Comparison of ENCODE assay signal across 11 cellular contexts in genomic region chr21:42063206-42063577, GRCh38. TPM values are rescaled to one million over a fixed set of nuclear protein-coding genes. Genes with fewer than 3 reads are reported as not detected.
DNase-seq lines count a peak whose midpoint lies in the region; ATAC-seq and TF ChIP-seq lines count a peak whose summit lies in the region.
"Had no signal": no experiment of that assay in that cellular context is flagged by ENCODE, and none has a peak within 500 bp of the region (broad histone marks: within the 10 kb centered on the region; RNA-seq: fewer than 3 reads in every experiment).

No MANE protein-coding gene starts in this region.

- DNase-seq in NCI-H146 (lab: John Stamatoyannopoulos, UW) (peak; percentile 36), NCI-H146 treated with DMSO at 0.1 percent for 48 hours (lab: John Stamatoyannopoulos, UW; ENCODE audit: unreplicated experiment) (no peak), NCI-H1092 (lab: John Stamatoyannopoulos, UW) (peak; percentile 76), GM10248 (ENCODE audit: extremely low spot score) (no peak), sciatic nerve (ENCODE audit: low spot score) (no peak)
- peak; percentile 42 for DNase-seq in activated T-cell treated with anti-CD3 and anti-CD28 coated beads, Interleukin-2, amount 50 U/mL, for 24 hours

- H3K4me3 ChIP-seq in rectal smooth muscle tissue (ENCODE audit: low read length): peak overlapping the region; percentile 14
- H3K4me3 ChIP-seq: A549, cardiac muscle cell, SJSA1 had no signal

- POLR2A ChIA-PET in GM10248 (lab: Yijun Ruan, JAX): interaction anchor here (0.6 kb wide), 1 partner anchor 31 kb away, joined by 3 read pairs; no protein-coding TSS in a partner anchor

- peaks cover 48% of the 10 kb centered on the region for H3K4me1 Mint-ChIP-seq in activated T-cell treated with anti-CD3 and anti-CD28 coated beads, Interleukin-2, amount 50 U/mL, for 24 hours (ENCODE audit: low read depth)

- peak overlapping the region; percentile 68 for H3K4me3 Mint-ChIP-seq in activated T-cell treated with anti-CD3 and anti-CD28 coated beads, Interleukin-2, amount 50 U/mL, for 24 hours

- no peak overlapping the region for H3K27ac ChIP-seq in rectal smooth muscle tissue (ENCODE audit: low read depth, low read length)
- H3K27ac ChIP-seq: A549, cardiac muscle cell, SJSA1 had no signal

- no peak for ATAC-seq in sciatic nerve
- ATAC-seq in HG03095 (IDR thresholded peaks at IDR 0.05; ENCODE audit: unreplicated experiment): no peak
- ATAC-seq: A549 had no signal

- peak overlapping the region; percentile 29 for H3K27ac Mint-ChIP-seq in activated T-cell treated with anti-CD3 and anti-CD28 coated beads, Interleukin-2, amount 50 U/mL, for 24 hours

- H3K9me3 Mint-ChIP-seq in activated T-cell treated with anti-CD3 and anti-CD28 coated beads, Interleukin-2, amount 50 U/mL, for 24 hours: no peaks in the 10 kb centered on the region

- no peaks in the 10 kb centered on the region for H3K27me3 Mint-ChIP-seq in activated T-cell treated with anti-CD3 and anti-CD28 coated beads, Interleukin-2, amount 50 U/mL, for 24 hours

- CTCF ChIA-PET in GM10248 (lab: Yijun Ruan, JAX): interaction anchor here (0.6 to 1.5 kb wide), 3 partner anchors 10 to 246 kb away, joined by 3 to 5 read pairs (median 5); no protein-coding TSS in a partner anchor

- no peak for TF ChIP-seq CTCF in GM10248 (IDR thresholded peaks at IDR 0.05; ENCODE audit: control extremely low read depth, extremely low read depth, low read depth, missing control alignments)

- H3K36me3 Mint-ChIP-seq in activated T-cell treated with anti-CD3 and anti-CD28 coated beads, Interleukin-2, amount 50 U/mL, for 24 hours (ENCODE audit: low read depth): no peaks in the 10 kb centered on the region

- H3K36me3 ChIP-seq in rectal smooth muscle tissue (ENCODE audit: control insufficient read depth, insufficient read depth, low read length): no peaks in the 10 kb centered on the region
- H3K36me3 ChIP-seq: cardiac muscle cell, SJSA1 had no signal

- no peaks in the 10 kb centered on the region for H3K27me3 ChIP-seq in rectal smooth muscle tissue (ENCODE audit: control insufficient read depth, insufficient read depth, low read length)
- H3K27me3 ChIP-seq: cardiac muscle cell, SJSA1 had no signal

- intact Hi-C loops in sciatic nerve (cut with DNase I): no loop called here

- no peak overlapping the region for H3K9ac ChIP-seq in rectal smooth muscle tissue (ENCODE audit: low read length)

- no peaks in the 10 kb centered on the region for H3K4me1 ChIP-seq in rectal smooth muscle tissue (ENCODE audit: control insufficient read depth, insufficient read depth, low read length)
- H3K4me1 ChIP-seq: A549 had no signal

RNA-seq across cellular contexts. Expression of gene UMODL1, which starts 7.9 kb away (rescaled TPM):
- not detected for total RNA-seq in sciatic nerve
- total RNA-seq: cardiac muscle cell, SJSA1 had no signal

RNA-seq across cellular contexts. Expression of gene ZBTB21, which starts 53.0 kb away (rescaled TPM):
- 27.3 TPM for total RNA-seq in sciatic nerve

Comparison
In these comparisons a context has a peak if more than half of its experiments do, and no peak if none do; other contexts are left out.
1. DNase-seq: peak in NCI-H146 (single experiment), NCI-H1092 (single experiment) and activated T-cell treated with anti-CD3 and anti-CD28 coated beads, Interleukin-2, amount 50 U/mL, for 24 hours (single experiment); none in NCI-H146 treated with DMSO at 0.1 percent for 48 hours (single experiment), GM10248 (single experiment) and sciatic nerve (single experiment).